ENCODE assay signal across 17 cellular contexts in the genomic region with DNA sequence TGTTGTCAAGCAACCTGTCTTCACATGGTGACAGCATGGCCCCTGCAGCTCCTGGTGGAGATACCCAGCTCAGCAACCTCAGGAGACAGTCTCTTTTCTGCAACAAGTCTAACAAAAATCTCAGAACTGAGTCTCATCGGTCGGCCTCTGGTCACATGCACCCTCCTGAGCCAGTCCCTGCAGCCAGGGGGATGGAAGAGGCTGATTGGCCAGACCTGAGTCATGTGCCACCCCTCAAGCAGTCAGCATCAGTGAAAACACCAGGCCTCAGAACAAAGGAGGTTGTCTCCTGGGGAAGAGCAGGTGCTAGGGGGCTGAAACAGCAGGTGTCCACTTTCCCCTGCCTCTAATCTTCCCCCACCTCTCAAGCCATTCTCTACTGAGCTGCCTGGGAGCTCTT. TPM values are rescaled to one million over a fixed set of nuclear protein-coding genes. Genes with fewer than 3 reads are reported as not detected.
DNase-seq lines count a peak whose midpoint lies in the region; ATAC-seq, FAIRE-seq and TF ChIP-seq lines count a peak whose summit lies in the region.
"Had no signal": no experiment of that assay in that cellular context is flagged by ENCODE, and none has a peak within 500 bp of the region (broad histone marks: within the 10 kb centered on the region; RNA-seq: fewer than 3 reads in every experiment).

No MANE protein-coding gene starts in this region.

- H3K4me3 Mint-ChIP-seq in glutamatergic neuron (ENCODE audit: unreplicated experiment), result no peak overlapping the region
- H3K4me3 Mint-ChIP-seq: immature natural killer cell had no signal

- no peak for FAIRE-seq in urothelium cell line (lab: Jason Lieb, UNC)

- DNase-seq in NCI-H345 (lab: John Stamatoyannopoulos, UW), result peak; percentile 28
- DNase-seq in NCI-H345 treated with DMSO at 0.1 percent for 48 hours (lab: John Stamatoyannopoulos, UW; ENCODE audit: unreplicated experiment), result no peak
- peak; percentile 36 for DNase-seq in HEK293T (ENCODE audit: extremely low spot score)
- peak; percentile 47 to 76 for DNase-seq in NCI-H524 (lab: John Stamatoyannopoulos, UW)
- peak; percentile 23 for DNase-seq in glutamatergic neuron
- DNase-seq in urothelium cell line (ENCODE audit: low spot score), result no peak
- DNase-seq: activated CD4-positive, alpha-beta T cell treated with anti-CD3 and anti-CD28 coated beads, Interleukin-2, amount 50 U/mL, for 1 hour; activated effector memory CD4-positive, alpha-beta T cell treated with anti-CD3 and anti-CD28 coated beads, Interleukin-2, amount 50 U/mL, for 16 hours; DMS153; immature natural killer cell; midbrain; stimulated activated CD4-positive, alpha-beta T cell treated with anti-CD3 and anti-CD28 coated beads, Interleukin-15, amount 100 ng/mL, for 24 hours; T-helper 1 cell; upper lobe of right lung had no signal

- no peak overlapping the region for H3K27ac Mint-ChIP-seq in glutamatergic neuron (ENCODE audit: unreplicated experiment)
- H3K27ac Mint-ChIP-seq: immature natural killer cell had no signal

- ATAC-seq in GM21825 (IDR thresholded peaks at IDR 0.05; ENCODE audit: unreplicated experiment) (no peak), GM21381 (IDR thresholded peaks at IDR 0.05; ENCODE audit: unreplicated experiment) (no peak)
- ATAC-seq: body of pancreas had no signal

- CTCF ChIA-PET in HEK293T (lab: Yijun Ruan, JAX), result interaction anchor here (0.6 kb wide), 1 partner anchor 362 kb away, joined by 3 read pairs; no protein-coding TSS in a partner anchor

- TF ChIP-seq CTCF in glutamatergic neuron (IDR thresholded peaks at IDR 0.05; ENCODE audit: partially characterized antibody, unreplicated experiment), result no peak

- H3K9me3 Mint-ChIP-seq in glutamatergic neuron (ENCODE audit: unreplicated experiment), result peaks cover 2% of the 10 kb centered on the region

- H3K4me1 Mint-ChIP-seq in glutamatergic neuron (ENCODE audit: low read depth, unreplicated experiment), result peaks cover 18% of the 10 kb centered on the region

- peaks cover 4% of the 10 kb centered on the region for H3K36me3 Mint-ChIP-seq in glutamatergic neuron (ENCODE audit: unreplicated experiment)

- H3K27me3 Mint-ChIP-seq in glutamatergic neuron (ENCODE audit: unreplicated experiment), result peaks cover 8% of the 10 kb centered on the region

- POLR2A ChIA-PET in HEK293T (lab: Yijun Ruan, JAX), result no interaction called here

TF ChIP-seq in HEK293T, 16 proteins besides CTCF, POLR2A, EP300 and RAD21:
- TF ChIP-seq NFRKB (IDR thresholded peaks at IDR 0.05) (no peak), TARDBP (IDR thresholded peaks at IDR 0.05) (no peak), L3MBTL2 (conservative IDR thresholded peaks at IDR 0.05) (no peak), LEF1 (IDR thresholded peaks at IDR 0.05; ENCODE audit: borderline replicate concordance) (no peak), BHLHE40 (IDR thresholded peaks at IDR 0.05; ENCODE audit: borderline replicate concordance) (no peak), SUZ12 (IDR thresholded peaks at IDR 0.05) (no peak), ELF4 (IDR thresholded peaks at IDR 0.05) (no peak), FOXK2 (IDR thresholded peaks at IDR 0.05) (no peak), ZNF384 (IDR thresholded peaks at IDR 0.05) (no peak), FOXM1 (IDR thresholded peaks at IDR 0.05; ENCODE audit: borderline replicate concordance) (no peak), FOXA1 (IDR thresholded peaks at IDR 0.05) (no peak), CTBP1 (IDR thresholded peaks at IDR 0.05; ENCODE audit: borderline replicate concordance) (no peak), HDGF (IDR thresholded peaks at IDR 0.05; ENCODE audit: borderline replicate concordance) (no peak), SP1 (IDR thresholded peaks at IDR 0.05) (no peak)

RNA-seq across cellular contexts. Expression of gene SMIM23, which starts 54.4 kb away (rescaled TPM):
- not detected for total RNA-seq in glutamatergic neuron (ENCODE audit: unreplicated experiment)
- total RNA-seq: body of pancreas, upper lobe of right lung had no signal

Comparison
In these comparisons a context has a peak if more than half of its experiments do, and no peak if none do; other contexts are left out.
1. DNase-seq: peak in NCI-H345 (single experiment), HEK293T (single experiment), NCI-H524 (2 of 2) and glutamatergic neuron (single experiment); none in NCI-H345 treated with DMSO at 0.1 percent for 48 hours (single experiment) and urothelium cell line (single experiment).